In the genomic region with DNA sequence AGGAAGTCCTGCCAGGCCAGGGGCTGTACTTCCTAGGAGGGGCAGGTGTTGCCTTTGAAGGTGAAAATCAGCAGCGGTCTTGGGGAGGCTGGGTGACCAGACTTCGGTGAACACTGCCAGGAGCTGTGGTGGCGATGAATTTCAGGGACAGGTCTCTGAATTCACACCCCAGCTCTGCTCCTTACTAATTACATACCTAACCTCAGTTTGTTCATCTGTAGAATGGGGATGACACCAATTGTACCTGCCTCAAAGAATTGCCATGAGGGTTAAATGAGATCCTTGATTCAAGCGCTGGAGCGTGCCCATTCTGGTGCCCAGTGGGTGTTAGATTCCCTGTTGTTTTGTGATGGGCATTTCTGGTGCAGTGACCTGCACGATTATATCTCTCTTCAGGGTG, we compare ENCODE assay signal across 33 cellular contexts.
"Had no signal": no experiment of that assay in that cellular context is flagged by ENCODE, and none has a peak within 500 bp of the region (broad histone marks: within the 10 kb centered on the region; RNA-seq: fewer than 3 reads in every experiment).

No MANE protein-coding gene starts in this region.

- ATAC-seq: activated CD4-positive, CD25-positive, alpha-beta regulatory T cell treated with anti-CD3 and anti-CD28 coated beads, Interleukin-2, amount 50 U/mL, for 24 hours; activated CD8-positive, alpha-beta T cell treated with anti-CD3 and anti-CD28 coated beads for 36 hours; activated T-cell treated with anti-CD3 and anti-CD28 coated beads, Interleukin-2, amount 50 U/mL, for 4 hours; activated T-helper 17 cell treated with anti-CD3 and anti-CD28 coated beads, Interleukin-2, amount 50 U/mL, for 72 hours; body of pancreas; heart left ventricle; T-helper 17 cell had no signal

- H3K36me3 Mint-ChIP-seq: activated naive CD8-positive, alpha-beta T cell had no signal

- H3K27ac Mint-ChIP-seq: activated B cell treated with CpG ODN at 0.5 μM for 24 hours; activated CD8-positive, alpha-beta T cell treated with anti-CD3 and anti-CD28 coated beads for 36 hours; activated naive CD8-positive, alpha-beta T cell; activated T-helper 17 cell treated with anti-CD3 and anti-CD28 coated beads, Interleukin-2, amount 50 U/mL, for 72 hours; T-helper 17 cell; T-helper 2 cell treated with Interferon-gamma antibody and Interleukin-4, amounts not matched to agents 5 μg/mL and 100 μg/mL, for 36 hours had no signal

- H3K4me1 Mint-ChIP-seq: activated B cell treated with CpG ODN at 0.5 μM for 24 hours; activated T-helper 17 cell treated with anti-CD3 and anti-CD28 coated beads, Interleukin-2, amount 50 U/mL, for 72 hours; T-helper 17 cell had no signal

- FAIRE-seq: endometrium, endothelial cell of umbilical vein, frontal cortex had no signal

- H3K27me3 Mint-ChIP-seq: activated B cell treated with CpG ODN at 0.5 μM for 24 hours; activated CD8-positive, alpha-beta T cell treated with anti-CD3 and anti-CD28 coated beads for 36 hours; activated naive CD8-positive, alpha-beta T cell; activated T-helper 17 cell treated with anti-CD3 and anti-CD28 coated beads, Interleukin-2, amount 50 U/mL, for 72 hours had no signal

- H3K36me3 ChIP-seq: adrenal gland, cardiac muscle cell, colonic mucosa, WERI-Rb-1 had no signal

- H3K9me3 ChIP-seq: adrenal gland, body of pancreas, colonic mucosa, esophagus squamous epithelium, heart left ventricle had no signal

- DNase-seq: activated B cell treated with CpG ODN at 0.5 μM for 24 hours; activated CD4-positive, alpha-beta T cell treated with anti-CD3 and anti-CD28 coated beads for 48 hours; activated CD4-positive, alpha-beta T cell treated with anti-CD3 and anti-CD28 coated beads, Interleukin-2, amount 50 U/mL, for 1 hour; activated CD4-positive, alpha-beta T cell treated with anti-CD3 and anti-CD28 coated beads, Interleukin-2, amount 50 U/mL, for 48 hours; activated CD8-positive, alpha-beta memory T cell treated with anti-CD3 and anti-CD28 coated beads for 24 hours; activated CD8-positive, alpha-beta T cell treated with anti-CD3 and anti-CD28 coated beads for 36 hours; activated effector memory CD4-positive, alpha-beta T cell treated with Interleukin-2 at 50 U/mL for 16 hours; activated gamma-delta T cell treated with Interleukin-2 at 50 U/mL for 16 hours; activated naive CD4-positive, alpha-beta T cell treated with anti-CD3 and anti-CD28 coated beads, Interleukin-2, amount 50 U/mL, for 16 hours; activated naive CD4-positive, alpha-beta T cell treated with Interleukin-2 at 50 U/mL for 16 hours; activated T-cell treated with anti-CD3 and anti-CD28 coated beads, Interleukin-2, amount 50 U/mL, for 4 hours; adrenal gland; amygdala; body of pancreas; central memory CD4-positive, alpha-beta T cell; cerebellar nuclear complex; colonic mucosa; effector CD8-positive, alpha-beta T cell; esophagus squamous epithelium; glutamatergic neuron; heart left ventricle; T-helper 17 cell; T1000; WERI-Rb-1 had no signal

- H3K9me3 Mint-ChIP-seq: activated B cell treated with CpG ODN at 0.5 μM for 24 hours; activated CD8-positive, alpha-beta T cell treated with anti-CD3 and anti-CD28 coated beads for 36 hours; activated T-cell treated with anti-CD3 and anti-CD28 coated beads, Interleukin-2, amount 50 U/mL, for 4 hours; activated T-helper 17 cell treated with anti-CD3 and anti-CD28 coated beads, Interleukin-2, amount 50 U/mL, for 72 hours; T-helper 2 cell treated with Interferon-gamma antibody and Interleukin-4, amounts not matched to agents 5 μg/mL and 100 μg/mL, for 36 hours had no signal

- H3K4me3 Mint-ChIP-seq: activated B cell treated with CpG ODN at 0.5 μM for 24 hours; activated CD8-positive, alpha-beta T cell treated with anti-CD3 and anti-CD28 coated beads for 36 hours; activated naive CD8-positive, alpha-beta T cell; activated T-cell treated with anti-CD3 and anti-CD28 coated beads, Interleukin-2, amount 50 U/mL, for 4 hours; activated T-helper 17 cell treated with anti-CD3 and anti-CD28 coated beads, Interleukin-2, amount 50 U/mL, for 72 hours; T-helper 17 cell; T-helper 2 cell treated with Interferon-gamma antibody and Interleukin-4, amounts not matched to agents 5 μg/mL and 100 μg/mL, for 36 hours had no signal

- H3K27ac ChIP-seq: adrenal gland, body of pancreas, cardiac muscle cell, colonic mucosa, epithelial cell of prostate, esophagus squamous epithelium, heart left ventricle, WERI-Rb-1 had no signal

- H3K27me3 ChIP-seq: adrenal gland, body of pancreas, cardiac muscle cell, colonic mucosa, esophagus squamous epithelium, heart left ventricle had no signal

- H3K4me3 ChIP-seq: adrenal gland, body of pancreas, cardiac muscle cell, colonic mucosa, esophagus squamous epithelium, heart left ventricle had no signal

- H3K4me1 ChIP-seq: adrenal gland, body of pancreas, colonic mucosa had no signal
